In the genomic region with DNA sequence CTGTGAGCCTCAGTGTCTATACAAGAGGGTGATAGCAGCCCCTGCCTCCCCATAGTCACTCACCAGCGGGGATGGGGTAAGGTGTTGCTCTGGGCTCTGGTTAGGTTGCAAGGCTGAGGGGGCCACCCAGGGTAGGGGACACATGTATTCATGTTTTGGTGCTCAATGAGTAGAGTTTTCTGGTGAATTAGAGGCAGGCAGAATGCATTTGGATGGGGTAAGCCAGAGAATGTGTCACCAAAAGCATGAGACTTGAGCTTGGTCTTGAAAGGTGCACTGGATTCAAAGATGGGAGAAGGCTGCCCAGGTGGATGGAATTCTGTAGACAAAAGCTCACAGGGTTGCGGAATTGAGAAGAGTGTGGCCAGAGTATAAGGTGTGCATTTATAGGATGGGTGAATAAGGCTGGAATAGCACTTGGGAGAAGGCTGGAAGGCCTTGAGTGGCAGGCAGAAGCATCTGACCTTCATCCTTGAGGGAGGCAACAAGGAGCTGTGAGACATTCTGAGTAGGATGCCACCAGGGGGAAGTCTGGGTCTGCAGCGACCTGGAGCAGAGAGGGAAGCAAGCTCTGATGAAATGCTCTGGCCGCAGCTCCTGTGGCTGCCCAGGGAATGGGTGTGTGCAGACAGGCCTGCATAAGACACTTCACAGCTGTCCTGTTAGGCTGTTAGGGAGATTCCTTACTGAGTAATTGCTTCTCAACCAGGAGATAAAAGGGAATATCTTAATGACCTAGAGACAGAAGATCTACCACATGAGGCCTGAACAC, we compare ENCODE assay signal across 12 cellular contexts.
DNase-seq lines count a peak whose midpoint lies in the region.
"Had no signal": no experiment of that assay in that cellular context is flagged by ENCODE, and none has a peak within 500 bp of the region (broad histone marks: within the 10 kb centered on the region; RNA-seq: fewer than 3 reads in every experiment).

No MANE protein-coding gene starts in this region.

- peak overlapping the region; percentile 39 for H3K27ac Mint-ChIP-seq in activated CD4-positive, alpha-beta T cell treated with anti-CD3 and anti-CD28 coated beads, Interleukin-2, amount 10 ng/mL, durations not matched to agents 7 days and 5 days

- H3K4me1 Mint-ChIP-seq in activated CD4-positive, alpha-beta T cell treated with anti-CD3 and anti-CD28 coated beads, Interleukin-2, amount 10 ng/mL, durations not matched to agents 7 days and 5 days = peaks cover 8% of the 10 kb centered on the region

- DNase-seq in activated CD4-positive, alpha-beta T cell treated with anti-CD3 and anti-CD28 coated beads, Interleukin-2, amount 10 ng/mL, durations not matched to agents 7 days and 5 days = no peak
- DNase-seq in activated CD4-positive, alpha-beta T cell treated with anti-CD3 and anti-CD28 coated beads, Interleukin-2, amount 50 U/mL, for 48 hours = no peak
- DNase-seq in SKM-1 treated with dmso at 0.1 percent for 144 hours (lab: John Stamatoyannopoulos, UW; ENCODE audit: unreplicated experiment) (peak; percentile 69), iPS-NIHi7 (ENCODE audit: extremely low spot score) (peak; percentile 50), ureter (ENCODE audit: low spot score) (peak; percentile 41), NCI-H2081 treated with DMSO at 0.1 percent for 48 hours (lab: John Stamatoyannopoulos, UW) (no peak), NCI-H345 (lab: John Stamatoyannopoulos, UW) (no peak)
- DNase-seq in NK-92 treated with Interleukin-12 subunit alpha and Interleukin-12 subunit beta, amount 100 ng/mL, for 24 hours (lab: John Stamatoyannopoulos, UW) = no peak
- DNase-seq: activated CD8-positive, alpha-beta memory T cell treated with anti-CD3 and anti-CD28 coated beads, Interleukin-2, amount 50 U/mL, for 4 hours; cortex of kidney; DMS 273 treated with DMSO at 0.1 percent for 48 hours; NCI-H1930 had no signal

- H3K36me3 Mint-ChIP-seq in activated CD4-positive, alpha-beta T cell treated with anti-CD3 and anti-CD28 coated beads, Interleukin-2, amount 10 ng/mL, durations not matched to agents 7 days and 5 days (ENCODE audit: low read depth) = no peaks in the 10 kb centered on the region

- no peaks in the 10 kb centered on the region for H3K9me3 Mint-ChIP-seq in activated CD4-positive, alpha-beta T cell treated with anti-CD3 and anti-CD28 coated beads, Interleukin-2, amount 10 ng/mL, durations not matched to agents 7 days and 5 days

- CTCF ChIA-PET in activated CD4-positive, alpha-beta T cell treated with anti-CD3 and anti-CD28 coated beads, Interleukin-2, amount 10 ng/mL, durations not matched to agents 7 days and 5 days (lab: Charles Lee) = interaction anchor here (1.5 kb wide), 1 partner anchor 25 kb away, joined by 4 read pairs; no protein-coding TSS in a partner anchor

- H3K4me3 Mint-ChIP-seq in activated CD4-positive, alpha-beta T cell treated with anti-CD3 and anti-CD28 coated beads, Interleukin-2, amount 10 ng/mL, durations not matched to agents 7 days and 5 days = no peak overlapping the region

- POLR2A ChIA-PET in activated CD4-positive, alpha-beta T cell treated with anti-CD3 and anti-CD28 coated beads, Interleukin-2, amount 10 ng/mL, durations not matched to agents 7 days and 5 days (lab: Charles Lee) = no interaction called here

- H3K27me3 Mint-ChIP-seq in activated CD4-positive, alpha-beta T cell treated with anti-CD3 and anti-CD28 coated beads, Interleukin-2, amount 10 ng/mL, durations not matched to agents 7 days and 5 days = peaks cover 13% of the 10 kb centered on the region

Comparison
In these comparisons a context has a peak if more than half of its experiments do, and no peak if none do; other contexts are left out.
1. DNase-seq: peak in SKM-1 treated with dmso at 0.1 percent for 144 hours (single experiment), iPS-NIHi7 (single experiment) and ureter (single experiment); none in activated CD4-positive, alpha-beta T cell treated with anti-CD3 and anti-CD28 coated beads, Interleukin-2, amount 10 ng/mL, durations not matched to agents 7 days and 5 days (single experiment), activated CD4-positive, alpha-beta T cell treated with anti-CD3 and anti-CD28 coated beads, Interleukin-2, amount 50 U/mL, for 48 hours (0 of 2), NCI-H2081 treated with DMSO at 0.1 percent for 48 hours (single experiment), NK-92 treated with Interleukin-12 subunit alpha and Interleukin-12 subunit beta, amount 100 ng/mL, for 24 hours (single experiment) and NCI-H345 (single experiment).